1 cellular context compared by ENCODE assay signal in the genomic region with DNA sequence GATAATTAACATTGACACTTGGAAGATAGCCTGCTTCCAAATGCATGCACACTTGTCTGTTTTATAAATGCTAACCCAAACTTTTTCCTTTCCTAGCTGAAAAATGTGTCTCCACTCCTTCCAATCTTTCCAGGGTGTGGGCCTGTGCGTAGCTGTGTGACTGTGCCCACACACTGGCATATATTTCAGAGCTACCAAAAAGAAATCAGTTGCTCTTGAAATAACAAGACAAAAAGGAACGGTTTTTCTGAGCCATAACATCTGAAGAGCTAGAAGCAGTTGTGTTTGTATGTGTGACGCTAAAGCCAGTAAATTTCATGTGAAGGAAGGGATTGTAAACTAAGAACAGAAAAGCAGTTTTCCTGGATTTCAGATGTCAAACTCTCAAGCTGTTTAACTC.
TF ChIP-seq lines count a peak whose summit lies in the region.

No MANE protein-coding gene starts in this region.

TF ChIP-seq in IMR-90, 13 proteins besides CTCF, POLR2A, EP300 and RAD21 (continued from another document):
- TF ChIP-seq, protein P1, sequence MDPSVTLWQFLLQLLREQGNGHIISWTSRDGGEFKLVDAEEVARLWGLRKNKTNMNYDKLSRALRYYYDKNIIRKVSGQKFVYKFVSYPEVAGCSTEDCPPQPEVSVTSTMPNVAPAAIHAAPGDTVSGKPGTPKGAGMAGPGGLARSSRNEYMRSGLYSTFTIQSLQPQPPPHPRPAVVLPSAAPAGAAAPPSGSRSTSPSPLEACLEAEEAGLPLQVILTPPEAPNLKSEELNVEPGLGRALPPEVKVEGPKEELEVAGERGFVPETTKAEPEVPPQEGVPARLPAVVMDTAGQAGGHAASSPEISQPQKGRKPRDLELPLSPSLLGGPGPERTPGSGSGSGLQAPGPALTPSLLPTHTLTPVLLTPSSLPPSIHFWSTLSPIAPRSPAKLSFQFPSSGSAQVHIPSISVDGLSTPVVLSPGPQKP (IDR thresholded peaks at IDR 0.05; ENCODE audit: borderline replicate concordance, low read depth, low read length): no peak
- TF ChIP-seq MAZ (IDR thresholded peaks at IDR 0.05; ENCODE audit: borderline replicate concordance, low read depth, low read length): no peak
- no peak for TF ChIP-seq MXI1 (IDR thresholded peaks at IDR 0.05; ENCODE audit: borderline replicate concordance, low read depth, low read length)
- TF ChIP-seq RFX5 (IDR thresholded peaks at IDR 0.05; ENCODE audit: low read depth, low read length): no peak
- no peak for TF ChIP-seq CEBPB (IDR thresholded peaks at IDR 0.05; ENCODE audit: low read depth, low read length)
- TF ChIP-seq FOS (IDR thresholded peaks at IDR 0.05; ENCODE audit: low read depth, low read length): no peak
- no peak for TF ChIP-seq RCOR1 (IDR thresholded peaks at IDR 0.05; ENCODE audit: insufficient replicate concordance, low read length)
- no peak for TF ChIP-seq MAFK (IDR thresholded peaks at IDR 0.05; ENCODE audit: low read depth, low read length)
- TF ChIP-seq NFE2L2 (IDR thresholded peaks at IDR 0.05; ENCODE audit: low read depth, low read length): no peak
